11 cellular contexts compared by ENCODE assay signal in genomic region chr7:381211-382117, GRCh38.
A peak's percentile ranks its signal among the peaks of the same experiment; 100 is the strongest.
DNase-seq lines count a peak whose midpoint lies in the region; TF ChIP-seq lines count a peak whose summit lies in the region.
"Had no signal": no experiment of that assay in that cellular context is flagged by ENCODE, and none has a peak within 500 bp of the region (broad histone marks: within the 10 kb centered on the region; RNA-seq: fewer than 3 reads in every experiment).

No MANE protein-coding gene starts in this region.

- no peaks in the 10 kb centered on the region for H3K4me1 ChIP-seq in BE2C
- H3K4me1 ChIP-seq: body of pancreas had no signal

- TF ChIP-seq CTCF in BE2C (IDR thresholded peaks at IDR 0.05; ENCODE audit: low read depth, low read length): no peak

- H3K27me3 ChIP-seq in BE2C: peaks cover 4% of the 10 kb centered on the region; the same call in 1 of the 2 replicates
- H3K27me3 ChIP-seq: body of pancreas, foreskin keratinocyte had no signal

- DNase-seq in D341Med (ENCODE audit: low spot score) (peak; percentile 18), ecto neural progenitor cell (ENCODE audit: low spot score) (peak; percentile 46), BE2C (no peak), HuH-7 (ENCODE audit: low spot score) (no peak), NCI-H526 (lab: John Stamatoyannopoulos, UW) (no peak), SHP77 treated with DMSO at 0.1 percent for 48 hours (lab: John Stamatoyannopoulos, UW) (no peak)
- DNase-seq in activated CD4-positive, alpha-beta T cell treated with anti-CD3 and anti-CD28 coated beads for 48 hours: peak; percentile 38
- peak; percentile 19 to 38 (median 25) for DNase-seq in stimulated activated CD4-positive, alpha-beta T cell treated with anti-CD3 and anti-CD28 coated beads, TNF-alpha, amount 100 ng/mL, for 1 hour (ENCODE audit: low read depth in 3 of 3, low spot score in 1 of 3)
- DNase-seq: Calu3, foreskin keratinocyte had no signal

- H3K4me3 ChIP-seq in BE2C (ENCODE audit: low read depth, low read length): no peak overlapping the region
- H3K4me3 ChIP-seq: body of pancreas had no signal

- no peaks in the 10 kb centered on the region for H3K36me3 ChIP-seq in BE2C

- H3K9me3 ChIP-seq in BE2C: no peaks in the 10 kb centered on the region; the same call in 1 of the 2 replicates

Comparison
In these comparisons a context has a peak if more than half of its experiments do, and no peak if none do; other contexts are left out.
1. DNase-seq: peak in D341Med (single experiment), activated CD4-positive, alpha-beta T cell treated with anti-CD3 and anti-CD28 coated beads for 48 hours (single experiment), ecto neural progenitor cell (single experiment) and stimulated activated CD4-positive, alpha-beta T cell treated with anti-CD3 and anti-CD28 coated beads, TNF-alpha, amount 100 ng/mL, for 1 hour (3 of 3); none in BE2C (single experiment), HuH-7 (single experiment), NCI-H526 (0 of 2) and SHP77 treated with DMSO at 0.1 percent for 48 hours (single experiment).